23 cellular contexts compared by ENCODE assay signal in genomic region chr3:185399629-185400339, GRCh38. TPM values are rescaled to one million over a fixed set of nuclear protein-coding genes. Genes with fewer than 3 reads are reported as not detected.
DNase-seq lines count a peak whose midpoint lies in the region; ATAC-seq and TF ChIP-seq lines count a peak whose summit lies in the region.
"Had no signal": no experiment of that assay in that cellular context is flagged by ENCODE, and none has a peak within 500 bp of the region (broad histone marks: within the 10 kb centered on the region; RNA-seq: fewer than 3 reads in every experiment).

No MANE protein-coding gene starts in this region.

- intact Hi-C loops in mucosa of descending colon (cut with DNase I, micrococcal nuclease) (no loop called here), Calu3 (cut with micrococcal nuclease; ENCODE audit: unreplicated experiment) (no loop called here)

- DNase-seq in GM23338 (ENCODE audit: low spot score): peak; percentile 19
- peak; percentile 46 for DNase-seq in NCI-H1417 treated with DMSO at 0.1 percent for 48 hours (lab: John Stamatoyannopoulos, UW)
- DNase-seq in WTC11 (ENCODE audit: low spot score): no peak
- no peak for DNase-seq in mucosa of descending colon
- DNase-seq in SIG-M5 (lab: John Stamatoyannopoulos, UW): no peak
- no peak for DNase-seq in activated CD4-positive, alpha-beta T cell treated with anti-CD3 and anti-CD28 coated beads for 48 hours
- no peak for DNase-seq in Calu3
- DNase-seq: activated B cell treated with CpG ODN at 0.5 μM for 24 hours; activated CD4-positive, alpha-beta T cell treated with anti-CD3 and anti-CD28 coated beads, Interleukin-2, amount 50 U/mL, for 1 hour; activated effector memory CD4-positive, alpha-beta T cell treated with Interleukin-2 at 50 U/mL for 16 hours; activated T-cell treated with anti-CD3 and anti-CD28 coated beads, Interleukin-2, amount 50 U/mL, for 1 hour; CD4-positive, alpha-beta T cell; gastrocnemius medialis; MV-4-11; NCI-H187 treated with DMSO at 0.1 percent for 48 hours; NCI-H524 treated with DMSO at 0.1 percent for 48 hours; SHP77 treated with DMSO at 0.1 percent for 48 hours; stimulated activated naive CD4-positive, alpha-beta T cell treated with Interleukin-2 at 50 U/mL for 16 hours; T1000; testis had no signal

- no peaks in the 10 kb centered on the region for H3K36me3 ChIP-seq in GM23338 (ENCODE audit: insufficient read depth)
- H3K36me3 ChIP-seq in mucosa of descending colon (ENCODE audit: low read depth): no peaks in the 10 kb centered on the region
- H3K36me3 ChIP-seq: gastrocnemius medialis had no signal

- H3K9me3 Mint-ChIP-seq in GM23338 (no peaks in the 10 kb centered on the region), WTC11 (no peaks in the 10 kb centered on the region), Calu3 (ENCODE audit: low read depth, unreplicated experiment) (no peaks in the 10 kb centered on the region)
- H3K9me3 Mint-ChIP-seq: activated B cell treated with CpG ODN at 0.5 μM for 24 hours; activated naive CD4-positive, alpha-beta T cell treated with anti-CD3 and anti-CD28 coated beads, Interleukin-2, amount 50 U/mL, for 72 hours; CD4-positive, alpha-beta T cell; nephron had no signal

- H3K27ac ChIP-seq in GM23338 (ENCODE audit: low read depth): no peak overlapping the region
- H3K27ac ChIP-seq: gastrocnemius medialis, hepatocyte, testis had no signal

- CTCF ChIA-PET in WTC11 (lab: Charles Lee) (interaction anchor here (0.7 kb wide), 1 partner anchor 9 kb away, joined by 6 read pairs; no protein-coding TSS in a partner anchor), Calu3 (lab: Charles Lee) (no interaction called here)

- POLR2A ChIA-PET in WTC11 (lab: Charles Lee): interaction anchor here (0.6 kb wide), 1 partner anchor 539 kb away, joined by 4 read pairs; no protein-coding TSS in a partner anchor

- no peak; a peak in 1 of 4 replicates for TF ChIP-seq CTCF in GM23338 (conservative IDR thresholded peaks at IDR 0.05; ENCODE audit: low read depth in 2 of 2)
- no peak for TF ChIP-seq CTCF in WTC11 (IDR thresholded peaks at IDR 0.05)
- TF ChIP-seq CTCF in mucosa of descending colon (IDR thresholded peaks at IDR 0.05): no peak
- no peak for TF ChIP-seq CTCF in Calu3 (IDR thresholded peaks at IDR 0.05; ENCODE audit: unreplicated experiment)

- H3K4me2 ChIP-seq in GM23338: no peak overlapping the region
- H3K4me2 ChIP-seq: hepatocyte had no signal

- H3K79me2 ChIP-seq in GM23338 (replicated peaks; ENCODE audit: insufficient read depth): no peaks in the 10 kb centered on the region

- ATAC-seq in GM23338 (peak; percentile 56), WTC11 (peak; percentile 30; the same call in 1 of the 2 replicates), mucosa of descending colon (peak; percentile 69)
- ATAC-seq: activated naive CD4-positive, alpha-beta T cell treated with anti-CD3 and anti-CD28 coated beads, Interleukin-2, amount 50 U/mL, for 72 hours; gastrocnemius medialis had no signal

- H3K4me1 Mint-ChIP-seq in GM23338 (no peaks in the 10 kb centered on the region), WTC11 (no peaks in the 10 kb centered on the region), Calu3 (ENCODE audit: low read depth, unreplicated experiment) (no peaks in the 10 kb centered on the region)
- H3K4me1 Mint-ChIP-seq: activated B cell treated with CpG ODN at 0.5 μM for 24 hours had no signal

- H3K36me3 Mint-ChIP-seq in GM23338 (ENCODE audit: low read depth) (no peaks in the 10 kb centered on the region), WTC11 (no peaks in the 10 kb centered on the region), Calu3 (ENCODE audit: insufficient read depth, unreplicated experiment) (no peaks in the 10 kb centered on the region)
- H3K36me3 Mint-ChIP-seq: activated naive CD4-positive, alpha-beta T cell treated with anti-CD3 and anti-CD28 coated beads, Interleukin-2, amount 50 U/mL, for 72 hours had no signal

- H3K27ac Mint-ChIP-seq in GM23338: no peak overlapping the region
- H3K27ac Mint-ChIP-seq in WTC11: no peak overlapping the region
- no peak overlapping the region for H3K27ac Mint-ChIP-seq in Calu3 (ENCODE audit: unreplicated experiment)
- H3K27ac Mint-ChIP-seq: activated B cell treated with CpG ODN at 0.5 μM for 24 hours; activated naive CD4-positive, alpha-beta T cell treated with anti-CD3 and anti-CD28 coated beads, Interleukin-2, amount 50 U/mL, for 72 hours; CD4-positive, alpha-beta T cell; nephron had no signal

- H3K9me3 ChIP-seq in mucosa of descending colon: no peaks in the 10 kb centered on the region
- H3K9me3 ChIP-seq: gastrocnemius medialis, testis had no signal

- no peaks in the 10 kb centered on the region for H3K9me2 ChIP-seq in GM23338 (ENCODE audit: insufficient read depth)

- H3F3A ChIP-seq in GM23338 (replicated peaks; ENCODE audit: low read depth): no peaks in the 10 kb centered on the region

- H4K20me1 ChIP-seq in GM23338 (replicated peaks; ENCODE audit: insufficient read depth): no peaks in the 10 kb centered on the region

- H3K27me3 Mint-ChIP-seq in GM23338 (ENCODE audit: insufficient read depth, low read depth, poor library complexity) (no peaks in the 10 kb centered on the region), WTC11 (ENCODE audit: low read depth) (no peaks in the 10 kb centered on the region), Calu3 (ENCODE audit: unreplicated experiment) (no peaks in the 10 kb centered on the region)
- H3K27me3 Mint-ChIP-seq: activated B cell treated with CpG ODN at 0.5 μM for 24 hours; CD4-positive, alpha-beta T cell had no signal

- no peak overlapping the region for H2AFZ ChIP-seq in GM23338
- H2AFZ ChIP-seq: hepatocyte had no signal

- no peak overlapping the region for H3K4me3 ChIP-seq in GM23338
- no peak overlapping the region for H3K4me3 ChIP-seq in mucosa of descending colon
- H3K4me3 ChIP-seq: gastrocnemius medialis, hepatocyte, testis had no signal

- BruUV-seq in Calu3 (replicated peaks; lab: Mats Ljungman, UMichigan): no TSS peak

- peaks cover 6% of the 10 kb centered on the region; the same call in 1 of the 2 replicates for H3K4me1 ChIP-seq in GM23338 (ENCODE audit: insufficient read depth)
- no peaks in the 10 kb centered on the region for H3K4me1 ChIP-seq in mucosa of descending colon (ENCODE audit: low read depth)

- no peaks in the 10 kb centered on the region for H3K27me3 ChIP-seq in GM23338 (ENCODE audit: insufficient read depth)
- H3K27me3 ChIP-seq: gastrocnemius medialis, hepatocyte, testis had no signal

- H3K4me3 Mint-ChIP-seq in GM23338: no peak overlapping the region
- H3K4me3 Mint-ChIP-seq in WTC11: no peak overlapping the region
- no peak overlapping the region for H3K4me3 Mint-ChIP-seq in Calu3 (ENCODE audit: low read depth, unreplicated experiment)
- H3K4me3 Mint-ChIP-seq: activated B cell treated with CpG ODN at 0.5 μM for 24 hours; CD4-positive, alpha-beta T cell; nephron had no signal

TF ChIP-seq in GM23338, 12 proteins besides CTCF, POLR2A, EP300 and RAD21 (continues in another document):
- TF ChIP-seq EZH2 (IDR thresholded peaks at IDR 0.05; ENCODE audit: low read depth, unreplicated experiment) (no peak), EZH2phosphoT487 (IDR thresholded peaks at IDR 0.05; ENCODE audit: unreplicated experiment) (no peak), CREB1 (CRISPR knock-in tag; IDR thresholded peaks at IDR 0.05; ENCODE audit: low read depth) (no peak)

TF ChIP-seq in WTC11, 78 proteins besides CTCF, POLR2A, EP300 and RAD21:
- TF ChIP-seq MLX (CRISPR knock-in tag; IDR thresholded peaks at IDR 0.05) (no peak), ATF3 (CRISPR knock-in tag; conservative IDR thresholded peaks at IDR 0.05) (no peak), FOXP1 (CRISPR knock-in tag; IDR thresholded peaks at IDR 0.05; ENCODE audit: borderline replicate concordance) (no peak), TCF7 (CRISPR knock-in tag; IDR thresholded peaks at IDR 0.05; ENCODE audit: low read depth) (no peak), ZNF423 (CRISPR knock-in tag; IDR thresholded peaks at IDR 0.05) (no peak), KAT7 (CRISPR knock-in tag; IDR thresholded peaks at IDR 0.05; ENCODE audit: borderline replicate concordance) (no peak), ERG (CRISPR knock-in tag; IDR thresholded peaks at IDR 0.05) (no peak)
TF ChIP-seq in WTC11: peak in this region for 0.

RNA-seq across cellular contexts. Expression of gene MAP3K13, which starts 36.8 kb away (rescaled TPM):
- 10.7 and 18.9 TPM in 2 replicates for total RNA-seq in GM23338 (2014; rRNA removed; shearing (Covaris generic))
- polyA plus RNA-seq in GM23338 (2016; fragmentation: Nextera tagmentation; extraction: Ambion mirVana): 128 and 129 TPM in 2 replicates
- total RNA-seq in WTC11 (2021) (9.1 to 9.8 TPM (median 9.5 TPM) in 3 replicates), mucosa of descending colon (10 to 100 TPM; 36.4 to 61.0 (median 45.9) TPM), Calu3 (2022) (102 and 114 TPM in 2 replicates)

Comparison
In these comparisons a context has a peak if more than half of its experiments do, and no peak if none do; other contexts are left out.
1. DNase-seq: peak in GM23338 (single experiment) and NCI-H1417 treated with DMSO at 0.1 percent for 48 hours (single experiment); none in WTC11 (single experiment), mucosa of descending colon (0 of 3), SIG-M5 (single experiment), activated CD4-positive, alpha-beta T cell treated with anti-CD3 and anti-CD28 coated beads for 48 hours (single experiment) and Calu3 (single experiment).
2. Peak in every context shown above with its lines, with median percentiles within 50 percentile points of each other: ATAC-seq.